16 cellular contexts compared by ENCODE assay signal in the genomic region with DNA sequence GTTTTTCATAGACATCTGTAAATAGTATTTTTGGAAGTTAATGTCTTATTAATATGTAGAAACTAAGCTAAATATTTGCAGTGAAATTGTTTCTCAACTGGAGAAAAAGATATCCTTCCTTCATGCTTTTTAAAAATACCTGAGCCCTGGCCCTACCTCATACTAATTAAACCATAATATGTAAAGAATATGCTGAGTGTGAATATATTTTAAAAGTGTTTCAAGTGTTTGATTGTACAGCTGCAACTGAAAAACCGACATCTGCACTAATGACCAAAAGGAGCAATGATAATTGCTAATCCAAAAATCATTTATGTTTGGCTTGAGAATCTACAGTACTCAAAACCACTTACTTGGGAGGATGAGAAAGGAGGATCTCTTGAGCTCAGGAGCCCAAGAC.
"Had no signal": no experiment of that assay in that cellular context is flagged by ENCODE, and none has a peak within 500 bp of the region (broad histone marks: within the 10 kb centered on the region; RNA-seq: fewer than 3 reads in every experiment).

No MANE protein-coding gene starts in this region.

- DNase-seq: MV-4-11; NCI-H1048; NCI-H1436; NCI-H187; NCI-H2029; NCI-H2171; NCI-H345; NCI-H526 treated with DMSO at 0.1 percent for 48 hours; NCI-H748 treated with DMSO at 0.1 percent for 48 hours; NK-92 treated with Interleukin-12 subunit alpha and Interleukin-12 subunit beta, amount 100 ng/mL, for 24 hours; PC-3; SHP77; SK-N-SH; SW 1271; T-cell had no signal

- ATAC-seq: Panc1, PC-3, T-cell had no signal
